Comparison of ENCODE assay signal across 9 cellular contexts in genomic region chr6:108118791-108119211, GRCh38. TPM values are rescaled to one million over a fixed set of nuclear protein-coding genes. Genes with fewer than 3 reads are reported as not detected.
DNase-seq lines count a peak whose midpoint lies in the region; ATAC-seq and TF ChIP-seq lines count a peak whose summit lies in the region.
"Had no signal": no experiment of that assay in that cellular context is flagged by ENCODE, and none has a peak within 500 bp of the region (broad histone marks: within the 10 kb centered on the region; RNA-seq: fewer than 3 reads in every experiment).

No MANE protein-coding gene starts in this region.

- H3K4me3 ChIP-seq in BLaER1: peak overlapping the region; percentile 68; the same call in 1 of the 2 replicates
- H3K4me3 ChIP-seq in HUES48 (ENCODE audit: low read depth, low read length): peak overlapping the region; percentile 7; the same call in 1 of the 2 replicates
- peak overlapping the region; percentile 72 for H3K4me3 ChIP-seq in coronary artery
- no peak overlapping the region for H3K4me3 ChIP-seq in Caco-2 (ENCODE audit: low read depth, low read length)

- CTCF ChIA-PET in Caco-2 (lab: Charles Lee): no interaction called here

- intact Hi-C loops in Caco-2 (cut with micrococcal nuclease; ENCODE audit: unreplicated experiment): loop anchor here (5.0 kb wide), 2 partner anchors 38 to 144 kb away; partner anchors contain the start of gene SNX3

- H3K9me3 Mint-ChIP-seq in nephron: peaks cover 6% of the 10 kb centered on the region
- H3K9me3 Mint-ChIP-seq in Caco-2 (ENCODE audit: unreplicated experiment): no peaks in the 10 kb centered on the region

- no peak for TF ChIP-seq CTCF in coronary artery (IDR thresholded peaks at IDR 0.05)
- no peak for TF ChIP-seq CTCF in nephron (IDR thresholded peaks at IDR 0.05; ENCODE audit: unreplicated experiment in 3 of 3)
- TF ChIP-seq CTCF in Caco-2 (IDR thresholded peaks at IDR 0.05; ENCODE audit: insufficient read depth in 1 of 2, low read depth in 1 of 2, low read length in 1 of 2, severe bottlenecking in 1 of 2, unreplicated experiment in 1 of 2): no peak

- H3K36me3 ChIP-seq in BLaER1 (no peaks in the 10 kb centered on the region), HUES48 (ENCODE audit: control insufficient read depth, insufficient read depth, low read length) (no peaks in the 10 kb centered on the region), Caco-2 (ENCODE audit: control insufficient read depth, insufficient read depth, low read length) (no peaks in the 10 kb centered on the region)

- H3K27me3 Mint-ChIP-seq in nephron (ENCODE audit: low read depth) (peaks cover 100% of the 10 kb centered on the region), Caco-2 (ENCODE audit: insufficient read depth, unreplicated experiment) (no peaks in the 10 kb centered on the region)

- H3K4me1 Mint-ChIP-seq in nephron (peaks cover 38% of the 10 kb centered on the region), Caco-2 (ENCODE audit: low read depth, unreplicated experiment) (no peaks in the 10 kb centered on the region)

- H3K27ac ChIP-seq in BLaER1 (no peak overlapping the region), HUES48 (ENCODE audit: low read depth, low read length) (no peak overlapping the region), coronary artery (no peak overlapping the region)

- no peak for ATAC-seq in HG03139 (IDR thresholded peaks at IDR 0.05; ENCODE audit: unreplicated experiment)

- no TSS peak for BruUV-seq in Caco-2 (replicated peaks; lab: Mats Ljungman, UMichigan)

- peaks cover 100% of the 10 kb centered on the region for H3K27me3 ChIP-seq in BLaER1
- peaks cover 99% of the 10 kb centered on the region for H3K27me3 ChIP-seq in HUES48 (ENCODE audit: control insufficient read depth, insufficient read depth, low read length)
- no peaks in the 10 kb centered on the region for H3K27me3 ChIP-seq in Caco-2 (replicated peaks; ENCODE audit: control insufficient read depth, insufficient read depth, low read length)

- no peak overlapping the region for H3K9ac ChIP-seq in BLaER1
- H3K9ac ChIP-seq in HUES48 (ENCODE audit: low read depth, low read length): no peak overlapping the region

- DNase-seq in coronary artery (ENCODE audit: low spot score) (no peak), NCI-H510A treated with DMSO at 0.1 percent for 48 hours (lab: John Stamatoyannopoulos, UW) (no peak), Caco-2 (no peak), NCI-H524 treated with DMSO at 0.1 percent for 48 hours (lab: John Stamatoyannopoulos, UW) (no peak)
- DNase-seq: NCI-H187 had no signal

- H4K20me1 ChIP-seq in BLaER1: peaks cover 94% of the 10 kb centered on the region

- POLR2A ChIA-PET in Caco-2 (lab: Charles Lee): no interaction called here

- H3K4me2 ChIP-seq in BLaER1: peak overlapping the region; percentile 93

- no peaks in the 10 kb centered on the region for H3K9me3 ChIP-seq in BLaER1
- no peaks in the 10 kb centered on the region for H3K9me3 ChIP-seq in HUES48 (ENCODE audit: control insufficient read depth, insufficient read depth, low read length)
- H3K9me3 ChIP-seq in Caco-2: no peaks in the 10 kb centered on the region

- H3K27ac Mint-ChIP-seq in nephron (no peak overlapping the region), Caco-2 (ENCODE audit: unreplicated experiment) (no peak overlapping the region)

- H3K4me1 ChIP-seq in BLaER1 (peaks cover 36% of the 10 kb centered on the region), HUES48 (ENCODE audit: control insufficient read depth, insufficient read depth, low read length) (peaks cover 46% of the 10 kb centered on the region), Caco-2 (no peaks in the 10 kb centered on the region)

- H3K4me3 Mint-ChIP-seq in nephron (peak overlapping the region; percentile 74 to 87 (median 87)), Caco-2 (ENCODE audit: unreplicated experiment) (no peak overlapping the region)

- H3K36me3 Mint-ChIP-seq in nephron (ENCODE audit: low read depth): no peaks in the 10 kb centered on the region
- H3K36me3 Mint-ChIP-seq in Caco-2 (ENCODE audit: insufficient read depth, unreplicated experiment): no peaks in the 10 kb centered on the region

RNA-seq across cellular contexts. Expression of gene OSTM1, which starts 44.3 kb away (rescaled TPM):
- 15.9 and 20.1 TPM in 2 replicates for total RNA-seq in Caco-2 (2022)

RNA-seq across cellular contexts. Expression of gene NR2E1, which starts 47.0 kb away (rescaled TPM):
- total RNA-seq in Caco-2 (2022): 1.3 and 1.4 TPM in 2 replicates
